In the genomic region with DNA sequence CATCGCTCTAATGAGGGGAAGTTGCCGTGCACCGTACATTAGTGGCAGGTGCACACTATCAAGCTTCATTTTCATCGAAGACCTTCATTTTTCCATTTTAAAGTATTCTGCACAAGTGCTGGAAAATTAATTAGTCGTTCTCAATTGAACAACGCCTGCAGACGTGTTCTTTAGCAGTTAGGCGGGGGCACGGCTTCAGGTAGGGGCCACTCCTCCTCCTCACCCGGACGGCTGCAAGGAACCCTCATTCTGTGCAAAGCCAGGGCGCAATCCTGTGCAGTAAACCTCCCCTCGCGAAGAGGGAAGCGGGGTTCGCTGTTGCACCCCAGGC, we compare ENCODE assay signal across 10 cellular contexts. TPM values are rescaled to one million over a fixed set of nuclear protein-coding genes. Genes with fewer than 3 reads are reported as not detected.
DNase-seq lines count a peak whose midpoint lies in the region; ATAC-seq and TF ChIP-seq lines count a peak whose summit lies in the region.
"Had no signal": no experiment of that assay in that cellular context is flagged by ENCODE, and none has a peak within 500 bp of the region (broad histone marks: within the 10 kb centered on the region; RNA-seq: fewer than 3 reads in every experiment).

No MANE protein-coding gene starts in this region.

- H3K4me1 ChIP-seq in tibial artery = peaks cover 0 to 11% (median 8%) of the 10 kb centered on the region in 4 donors
- H3K4me1 ChIP-seq: BLaER1 treated with 17β-estradiol and CSF1 and Interleukin-3, amounts not matched to agents 10 nM and 100 nM had no signal

- H3K4me1 Mint-ChIP-seq in activated CD8-positive, alpha-beta memory T cell treated with anti-CD3 and anti-CD28 coated beads, Interleukin-2, amount 10 ng/mL, durations not matched to agents 7 days and 5 days = peaks cover 7% of the 10 kb centered on the region
- H3K4me1 Mint-ChIP-seq in memory B cell = no peaks in the 10 kb centered on the region

- no peak for DNase-seq in activated CD8-positive, alpha-beta memory T cell treated with anti-CD3 and anti-CD28 coated beads, Interleukin-2, amount 10 ng/mL, durations not matched to agents 7 days and 5 days
- DNase-seq in activated CD8-positive, alpha-beta memory T cell treated with anti-CD3 and anti-CD28 coated beads, Interleukin-2, amount 50 U/mL, for 4 hours = no peak
- DNase-seq in brain microvascular endothelial cell (no peak), memory B cell (ENCODE audit: low spot score in 2 of 2) (no peak), tibial artery (no peak), Ammon's horn (ENCODE audit: low spot score) (no peak), NCI-H345 treated with DMSO at 0.1 percent for 48 hours (lab: John Stamatoyannopoulos, UW; ENCODE audit: unreplicated experiment) (no peak)
- DNase-seq: NCI-H187 treated with DMSO at 0.1 percent for 48 hours had no signal

- CTCF ChIA-PET in activated CD8-positive, alpha-beta memory T cell treated with anti-CD3 and anti-CD28 coated beads, Interleukin-2, amount 10 ng/mL, durations not matched to agents 7 days and 5 days (lab: Charles Lee) = interaction anchor here (0.6 to 8.6 kb wide), 34 partner anchors 9 to 761 kb away, joined by 3 to 85 read pairs (median 4); partner anchors contain the start of gene NFIA

- no peak overlapping the region for H3K27ac Mint-ChIP-seq in activated CD8-positive, alpha-beta memory T cell treated with anti-CD3 and anti-CD28 coated beads, Interleukin-2, amount 10 ng/mL, durations not matched to agents 7 days and 5 days
- no peak overlapping the region for H3K27ac Mint-ChIP-seq in memory B cell

- H3K9me3 ChIP-seq in tibial artery = no peaks in the 10 kb centered on the region

- in situ Hi-C loops in brain microvascular endothelial cell (cut with HindIII; ENCODE audit: low pct_ligation_motif_present, low sequenced_read_pairs) = no loop called here

- intact Hi-C loops in tibial artery (cut with DNase I; ENCODE audit: low total_unique reads) = loop anchor here (5.0 to 10.0 kb wide), 7 partner anchors 35 to 1070 kb away; no protein-coding TSS in a partner anchor

- H3K9me3 Mint-ChIP-seq in activated CD8-positive, alpha-beta memory T cell treated with anti-CD3 and anti-CD28 coated beads, Interleukin-2, amount 10 ng/mL, durations not matched to agents 7 days and 5 days (ENCODE audit: low read depth) = no peaks in the 10 kb centered on the region
- no peaks in the 10 kb centered on the region for H3K9me3 Mint-ChIP-seq in memory B cell

- no peak for ATAC-seq in activated CD8-positive, alpha-beta memory T cell treated with anti-CD3 and anti-CD28 coated beads, Interleukin-2, amount 10 ng/mL, durations not matched to agents 7 days and 5 days
- ATAC-seq in memory B cell (ENCODE audit: low read depth) (peak; percentile 22), GM21786 (IDR thresholded peaks at IDR 0.05; ENCODE audit: unreplicated experiment) (no peak)

- H3K4me3 Mint-ChIP-seq in activated CD8-positive, alpha-beta memory T cell treated with anti-CD3 and anti-CD28 coated beads, Interleukin-2, amount 10 ng/mL, durations not matched to agents 7 days and 5 days = peak overlapping the region; percentile 69
- peak overlapping the region; percentile 45 for H3K4me3 Mint-ChIP-seq in memory B cell

- TF ChIP-seq CTCF in brain microvascular endothelial cell (IDR thresholded peaks at IDR 0.05; ENCODE audit: low read depth, low read length, missing control alignments) (no peak), tibial artery (IDR thresholded peaks at IDR 0.05) (no peak)

- H3K4me3 ChIP-seq in brain microvascular endothelial cell (ENCODE audit: low read depth, low read length) (peak overlapping the region; percentile 57), tibial artery (peak overlapping the region; percentile 55 to 59)
- H3K4me3 ChIP-seq: BLaER1 treated with 17β-estradiol and CSF1 and Interleukin-3, amounts not matched to agents 10 nM and 100 nM had no signal

- H3K36me3 Mint-ChIP-seq in activated CD8-positive, alpha-beta memory T cell treated with anti-CD3 and anti-CD28 coated beads, Interleukin-2, amount 10 ng/mL, durations not matched to agents 7 days and 5 days = no peaks in the 10 kb centered on the region
- no peaks in the 10 kb centered on the region for H3K36me3 Mint-ChIP-seq in memory B cell

- peaks cover 36% of the 10 kb centered on the region for H3K27me3 Mint-ChIP-seq in activated CD8-positive, alpha-beta memory T cell treated with anti-CD3 and anti-CD28 coated beads, Interleukin-2, amount 10 ng/mL, durations not matched to agents 7 days and 5 days
- peaks cover 27% of the 10 kb centered on the region for H3K27me3 Mint-ChIP-seq in memory B cell

- no peaks in the 10 kb centered on the region for H3K36me3 ChIP-seq in brain microvascular endothelial cell (replicated peaks)
- no peaks in the 10 kb centered on the region for H3K36me3 ChIP-seq in tibial artery
- H3K36me3 ChIP-seq: BLaER1 treated with 17β-estradiol and CSF1 and Interleukin-3, amounts not matched to agents 10 nM and 100 nM had no signal

- H3K27me3 ChIP-seq in brain microvascular endothelial cell (replicated peaks) = no peaks in the 10 kb centered on the region
- no peaks in the 10 kb centered on the region for H3K27me3 ChIP-seq in tibial artery
- H3K27me3 ChIP-seq: BLaER1 treated with 17β-estradiol and CSF1 and Interleukin-3, amounts not matched to agents 10 nM and 100 nM had no signal

- H3K27ac ChIP-seq in brain microvascular endothelial cell (no peak overlapping the region), tibial artery (peak overlapping the region; percentile 79 to 81)
- H3K27ac ChIP-seq: BLaER1 treated with 17β-estradiol and CSF1 and Interleukin-3, amounts not matched to agents 10 nM and 100 nM had no signal

RNA-seq across cellular contexts. Expression of gene NFIA, which starts 39.7 kb away (rescaled TPM):
- total RNA-seq in activated CD8-positive, alpha-beta memory T cell treated with anti-CD3 and anti-CD28 coated beads, Interleukin-2, amount 10 ng/mL, durations not matched to agents 7 days and 5 days = 1 to 10 TPM in 1 of 2 experiments, under 1 TPM in 1; 0.80 to 5.4 TPM
